ENCODE assay signal across 8 cellular contexts in the genomic region with DNA sequence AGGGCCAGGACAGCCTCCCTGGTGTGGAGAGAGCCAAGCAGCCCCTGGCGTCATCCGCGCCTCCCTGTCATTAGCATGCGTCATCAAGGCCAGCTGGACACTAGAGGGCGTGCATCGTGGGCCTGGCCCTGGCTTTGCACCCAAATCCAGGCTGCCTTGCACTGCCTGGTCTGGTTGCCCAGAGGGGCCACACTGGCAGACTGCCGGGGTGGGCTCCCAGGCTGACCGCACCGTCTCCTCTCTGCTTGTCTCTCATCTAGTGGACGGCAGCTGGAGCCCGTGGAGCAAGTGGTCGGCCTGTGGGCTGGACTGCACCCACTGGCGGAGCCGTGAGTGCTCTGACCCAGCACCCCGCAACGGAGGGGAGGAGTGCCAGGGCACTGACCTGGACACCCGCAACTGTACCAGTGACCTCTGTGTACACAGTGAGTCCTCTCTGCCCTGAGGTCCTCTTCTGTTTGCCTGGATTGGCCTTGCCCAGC. TPM values are rescaled to one million over a fixed set of nuclear protein-coding genes. Genes with fewer than 3 reads are reported as not detected.
A peak's percentile ranks its signal among the peaks of the same experiment; 100 is the strongest.
DNase-seq lines count a peak whose midpoint lies in the region; ATAC-seq and TF ChIP-seq lines count a peak whose summit lies in the region.

No MANE protein-coding gene starts in this region.

- intact Hi-C loops in body of pancreas (cut with DNase I) (no loop called here), left colon (cut with DNase I, micrococcal nuclease) (no loop called here), vagina (cut with DNase I) (no loop called here)

- no peak for DNase-seq in AG09319 (ENCODE audit: extremely low read depth, low read depth)
- DNase-seq in HS-27A (ENCODE audit: low read depth), result peak; percentile 3
- peak in 3 of 4 donors; percentile 24 to 43 (median 27) for DNase-seq in body of pancreas
- DNase-seq in left colon, result peak in 1 of 2 donors; percentile 26
- no peak for DNase-seq in mesothelial cell of epicardium (ENCODE audit: low spot score in 2 of 2, unreplicated experiment in 2 of 2)
- no peak for DNase-seq in KG1 (lab: John Stamatoyannopoulos, UW)
- DNase-seq in vagina (ENCODE audit: extremely low spot score in 2 of 2), result no peak

- TF ChIP-seq CTCF in AG09319 (IDR thresholded peaks at IDR 0.05; ENCODE audit: low read depth, low read length), result peak; percentile 31
- TF ChIP-seq CTCF in body of pancreas (IDR thresholded peaks at IDR 0.05), result peak in 4 of 7 experiments; percentile 8 to 24 (median 16)
- no peak for TF ChIP-seq CTCF in mesothelial cell of epicardium (IDR thresholded peaks at IDR 0.05; ENCODE audit: unreplicated experiment)
- no peak for TF ChIP-seq CTCF in vagina (IDR thresholded peaks at IDR 0.05)

- H3K9me3 ChIP-seq in body of pancreas, result no peaks in the 10 kb centered on the region
- no peaks in the 10 kb centered on the region for H3K9me3 ChIP-seq in vagina

- no peak overlapping the region for H3K27ac ChIP-seq in body of pancreas
- no peak overlapping the region for H3K27ac ChIP-seq in vagina

- no peaks in the 10 kb centered on the region for H3K27me3 ChIP-seq in body of pancreas
- no peaks in the 10 kb centered on the region for H3K27me3 ChIP-seq in vagina

- H3K4me1 ChIP-seq in body of pancreas, result no peaks in the 10 kb centered on the region
- H3K4me1 ChIP-seq in vagina, result no peaks in the 10 kb centered on the region

- no peaks in the 10 kb centered on the region for H3K36me3 Mint-ChIP-seq in mesothelial cell of epicardium

- no peaks in the 10 kb centered on the region for H3K36me3 ChIP-seq in body of pancreas (replicated peaks in 1 of 2; ENCODE audit: insufficient read depth in 1 of 2, low read depth in 2 of 2)
- H3K36me3 ChIP-seq in vagina, result no peaks in the 10 kb centered on the region

- no peak overlapping the region for H3K4me3 Mint-ChIP-seq in mesothelial cell of epicardium

- H3K27ac Mint-ChIP-seq in mesothelial cell of epicardium, result no peak overlapping the region

- whole genome bisulfite sequencing in body of pancreas, 2 donors, result 47 to 65% methylated on average over 4 to 17 of the region's 17 CpGs

- H3K27me3 Mint-ChIP-seq in mesothelial cell of epicardium (ENCODE audit: low read depth), result peaks cover 61% of the 10 kb centered on the region

- ATAC-seq in body of pancreas (no peak), left colon (peak; percentile 58), HG03521 (IDR thresholded peaks at IDR 0.05; ENCODE audit: unreplicated experiment) (no peak)

- no peak for TF ChIP-seq POLR2A in body of pancreas (IDR thresholded peaks at IDR 0.05)
- no peak for TF ChIP-seq POLR2A in vagina (IDR thresholded peaks at IDR 0.05)

- peaks cover 4% of the 10 kb centered on the region for H3K4me1 Mint-ChIP-seq in mesothelial cell of epicardium

- no peaks in the 10 kb centered on the region for H3K9me3 Mint-ChIP-seq in mesothelial cell of epicardium

- H3K4me3 ChIP-seq in body of pancreas, result no peak overlapping the region
- H3K4me3 ChIP-seq in vagina, result no peak overlapping the region

RNA-seq across cellular contexts. Expression of gene HK3, which starts 29.0 kb away (rescaled TPM):
- 1 to 10 TPM; 1.8 to 3.6 TPM for total RNA-seq in body of pancreas
- 1 to 10 TPM; 1.3 to 4.4 TPM for total RNA-seq in left colon
- 0.18 to 0.60 TPM (median 0.29 TPM) in 3 replicates for total RNA-seq in mesothelial cell of epicardium
- total RNA-seq in vagina, result 7.4 TPM

RNA-seq across cellular contexts. Expression of gene UNC5A, which starts 59.8 kb away (rescaled TPM):
- total RNA-seq in body of pancreas (under 1 TPM; 0.52 to 0.66 TPM), left colon (not detected), mesothelial cell of epicardium (0.11 TPM in 1 of 3 replicates, not detected in the others), vagina (not detected)

Comparison
In these comparisons a context has a peak if more than half of its experiments do, and no peak if none do; other contexts are left out.
1. DNase-seq: peak in HS-27A (single experiment) and body of pancreas (3 of 4); none in AG09319 (single experiment), mesothelial cell of epicardium (0 of 2), KG1 (single experiment) and vagina (0 of 2).
2. CTCF ChIP-seq: peak in AG09319 (single experiment) and body of pancreas (4 of 7); none in mesothelial cell of epicardium (single experiment) and vagina (0 of 3).